Comparison of ENCODE assay signal across 8 cellular contexts in the genomic region with DNA sequence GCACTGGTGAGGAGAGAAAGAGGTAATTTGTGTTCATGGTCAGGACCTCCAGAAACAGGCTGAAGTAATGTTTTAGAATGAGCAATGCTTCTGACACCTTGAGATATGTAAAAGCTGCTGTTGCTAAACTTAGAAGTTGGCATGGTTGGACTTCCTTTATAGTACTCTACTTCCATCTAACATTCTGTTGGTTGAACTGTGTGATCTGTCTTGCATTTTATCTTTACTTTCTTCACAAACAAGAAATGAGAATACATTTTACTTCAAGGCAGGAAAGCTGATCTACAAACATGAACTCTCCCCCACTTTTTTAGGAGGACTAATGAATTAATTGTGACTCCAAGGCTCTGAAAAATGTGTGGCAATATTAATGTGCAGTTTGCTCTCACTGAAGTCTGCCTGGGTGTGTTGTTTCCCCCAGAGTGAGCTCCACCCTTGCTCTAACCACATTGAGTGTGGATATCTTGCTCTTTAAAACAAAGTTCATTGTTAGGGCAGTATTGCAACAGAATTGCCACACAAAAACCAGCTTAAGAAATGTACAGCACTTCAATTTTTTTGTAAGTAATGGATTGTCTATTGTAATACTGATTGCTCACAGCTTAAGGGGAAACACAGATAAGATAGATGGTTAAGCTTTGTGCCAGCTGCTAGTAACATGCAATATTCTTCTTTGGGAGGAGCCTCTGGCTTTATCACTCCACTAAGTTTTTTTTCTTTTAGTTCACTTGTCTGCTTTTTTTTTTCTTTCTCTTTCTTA.
DNase-seq lines count a peak whose midpoint lies in the region; ATAC-seq and TF ChIP-seq lines count a peak whose summit lies in the region.

No MANE protein-coding gene starts in this region.

- H3K4me3 ChIP-seq in CD4-positive, alpha-beta memory T cell (ENCODE audit: low read length in 2 of 2) = peak overlapping the region; percentile 48 to 53

- CTCF ChIA-PET in CD4-positive, alpha-beta memory T cell (lab: Charles Lee; ENCODE audit: partially characterized antibody) = interaction anchor here (0.5 to 3.3 kb wide), 14 partner anchors 9 to 193 kb away, joined by 3 to 18 read pairs (median 5); no protein-coding TSS in a partner anchor

- H3K36me3 Mint-ChIP-seq in CD4-positive, alpha-beta memory T cell = peaks cover 6 to 9% of the 10 kb centered on the region in 2 donors
- H3K36me3 Mint-ChIP-seq in neural crest cell (ENCODE audit: low read depth) = no peaks in the 10 kb centered on the region

- peak overlapping the region; percentile 87 to 96 (median 92) for H3K4me3 Mint-ChIP-seq in CD4-positive, alpha-beta memory T cell
- H3K4me3 Mint-ChIP-seq in neural crest cell = peak overlapping the region; percentile 52

- DNase-seq in CD4-positive, alpha-beta memory T cell = peak; percentile 59 to 73 (median 66)
- DNase-seq in SKM-1 treated with dmso at 0.1 percent for 144 hours (lab: John Stamatoyannopoulos, UW; ENCODE audit: unreplicated experiment) (peak; percentile 99), erythroblast (lab: John Stamatoyannopoulos, UW) (peak; percentile 75 to 79), neural crest cell (ENCODE audit: low read depth, low spot score) (no peak)
- DNase-seq in stimulated activated CD4-positive, alpha-beta T cell treated with anti-CD3 and anti-CD28 coated beads, Interleukin-12 subunit alpha, Interleukin-12 subunit beta, amount 100 ng/mL, for 4 hours = no peak
- DNase-seq in stimulated activated naive CD4-positive, alpha-beta T cell treated with Interleukin-2 at 50 U/mL for 16 hours (lab: John Stamatoyannopoulos, UW) = no peak

- H3K4me1 Mint-ChIP-seq in CD4-positive, alpha-beta memory T cell = peaks cover 69 to 92% (median 81%) of the 10 kb centered on the region in 4 donors
- H3K4me1 Mint-ChIP-seq in neural crest cell = peaks cover 58% of the 10 kb centered on the region

- H3K9me3 ChIP-seq in CD4-positive, alpha-beta memory T cell (ENCODE audit: control insufficient read depth in 1 of 2, low read length in 2 of 2) = no peaks in the 10 kb centered on the region

- peak; percentile 5 for TF ChIP-seq POLR2A in erythroblast (IDR thresholded peaks at IDR 0.05; ENCODE audit: low read length)

- H3K9me3 Mint-ChIP-seq in CD4-positive, alpha-beta memory T cell = no peaks in the 10 kb centered on the region
- H3K9me3 Mint-ChIP-seq in neural crest cell = no peaks in the 10 kb centered on the region

- POLR2A ChIA-PET in CD4-positive, alpha-beta memory T cell (lab: Charles Lee; ENCODE audit: partially characterized antibody) = interaction anchor here (0.5 to 7.1 kb wide), 28 partner anchors 8 to 193 kb away, joined by 3 to 116 read pairs (median 4); a partner anchor contains a TSS

- ATAC-seq in GM19397 (IDR thresholded peaks at IDR 0.05; ENCODE audit: unreplicated experiment) = peak; percentile 59
- ATAC-seq in HG03439 (IDR thresholded peaks at IDR 0.05; ENCODE audit: unreplicated experiment) = peak; percentile 67

- TF ChIP-seq CTCF in neural crest cell (conservative IDR thresholded peaks at IDR 0.05) = no peak

- H3K27me3 ChIP-seq in CD4-positive, alpha-beta memory T cell (ENCODE audit: insufficient read depth, low read length) = no peaks in the 10 kb centered on the region

- peak overlapping the region; percentile 89 to 98 (median 92) for H3K27ac Mint-ChIP-seq in CD4-positive, alpha-beta memory T cell
- H3K27ac Mint-ChIP-seq in neural crest cell (ENCODE audit: unreplicated experiment) = peak overlapping the region; percentile 65

- peaks cover 100% of the 10 kb centered on the region for H3K4me1 ChIP-seq in CD4-positive, alpha-beta memory T cell (ENCODE audit: insufficient read depth, low read length)

- H3K27ac ChIP-seq in CD4-positive, alpha-beta memory T cell (ENCODE audit: low read depth, low read length) = peak overlapping the region; percentile 59

- intact Hi-C loops in CD4-positive, alpha-beta memory T cell (cut with micrococcal nuclease) = loop anchor here (1.0 to 5.0 kb wide), 5 partner anchors 7 to 164 kb away; a partner anchor contains a TSS

- H3K27me3 Mint-ChIP-seq in CD4-positive, alpha-beta memory T cell = no peaks in the 10 kb centered on the region
- no peaks in the 10 kb centered on the region for H3K27me3 Mint-ChIP-seq in neural crest cell (ENCODE audit: low read depth)

- no peaks in the 10 kb centered on the region for H3K36me3 ChIP-seq in CD4-positive, alpha-beta memory T cell (ENCODE audit: insufficient read depth, low read length)

Comparison
In these comparisons a context has a peak if more than half of its experiments do, and no peak if none do; other contexts are left out.
1. DNase-seq: peak in CD4-positive, alpha-beta memory T cell (5 of 5), SKM-1 treated with dmso at 0.1 percent for 144 hours (single experiment) and erythroblast (2 of 2); none in neural crest cell (single experiment), stimulated activated CD4-positive, alpha-beta T cell treated with anti-CD3 and anti-CD28 coated beads, Interleukin-12 subunit alpha, Interleukin-12 subunit beta, amount 100 ng/mL, for 4 hours (single experiment) and stimulated activated naive CD4-positive, alpha-beta T cell treated with Interleukin-2 at 50 U/mL for 16 hours (single experiment).